In genomic region chr12:54128466-54128865, GRCh38 we compare ENCODE assay signal across 17 cellular contexts.
"Had no signal": no experiment of that assay in that cellular context is flagged by ENCODE, and none has a peak within 500 bp of the region (broad histone marks: within the 10 kb centered on the region; RNA-seq: fewer than 3 reads in every experiment).

No MANE protein-coding gene starts in this region.

- H3K4me3 ChIP-seq: body of pancreas, heart left ventricle, left lung, pancreas had no signal

- H3K9me3 Mint-ChIP-seq: activated naive CD8-positive, alpha-beta T cell treated with anti-CD3 and anti-CD28 coated beads, Interleukin-2, amount 50 U/mL, for 24 hours; activated T-helper 1 cell treated with anti-CD3 and anti-CD28 coated beads, Interleukin-12 subunit alpha, Interleukin-12 subunit beta, Interleukin-2, Interleukin-4 antibody, amounts not matched to agents 30 ng/mL and 10 ng/mL and 1 ng/mL, durations not matched to agents 14 hours and 24 hours and 36 hours; dendritic cell treated with granulocyte-macrophage colony-stimulating factor and Interleukin-4, amounts not matched to agents 40 ng/mL and 50 ng/mL, for 4 days; stimulated activated naive CD8-positive, alpha-beta T cell treated with anti-CD3 and anti-CD28 coated beads, Interleukin-15, Interleukin-2, amounts not matched to agents 100 ng/mL and 50 ng/mL, for 24 hours; WTC11 had no signal

- H3K27me3 ChIP-seq: pancreas had no signal

- H3K36me3 ChIP-seq: heart left ventricle, left lung, pancreas had no signal

- DNase-seq: activated CD4-positive, alpha-beta T cell treated with anti-CD3 and anti-CD28 coated beads for 48 hours; activated CD8-positive, alpha-beta memory T cell treated with anti-CD3 and anti-CD28 coated beads, Interleukin-2, amount 50 U/mL, for 48 hours; activated CD8-positive, alpha-beta T cell treated with anti-CD3 and anti-CD28 coated beads, Interleukin-2, amount 10 ng/mL, durations not matched to agents 7 days and 5 days; activated naive CD4-positive, alpha-beta T cell treated with Interleukin-2 at 50 U/mL for 16 hours; activated naive CD8-positive, alpha-beta T cell treated with anti-CD3 and anti-CD28 coated beads, Interleukin-2, amount 50 U/mL, for 24 hours; body of pancreas; cerebellar nuclear complex; foreskin melanocyte; heart left ventricle; left lung; pancreas; stimulated activated CD4-positive, alpha-beta T cell treated with anti-CD3 and anti-CD28 coated beads, Interleukin-4, amount 100 ng/mL, for 1 hour; T-helper 1 cell had no signal

- H3K27ac Mint-ChIP-seq: activated CD8-positive, alpha-beta T cell treated with anti-CD3 and anti-CD28 coated beads, Interleukin-2, amount 10 ng/mL, durations not matched to agents 7 days and 5 days; activated naive CD8-positive, alpha-beta T cell treated with anti-CD3 and anti-CD28 coated beads, Interleukin-2, amount 50 U/mL, for 24 hours; activated T-helper 1 cell treated with anti-CD3 and anti-CD28 coated beads, Interleukin-12 subunit alpha, Interleukin-12 subunit beta, Interleukin-2, Interleukin-4 antibody, amounts not matched to agents 30 ng/mL and 10 ng/mL and 1 ng/mL, durations not matched to agents 14 hours and 24 hours and 36 hours; dendritic cell treated with granulocyte-macrophage colony-stimulating factor and Interleukin-4, amounts not matched to agents 40 ng/mL and 50 ng/mL, for 4 days; WTC11 had no signal

- H3K36me3 Mint-ChIP-seq: WTC11 had no signal

- H3K27ac ChIP-seq: body of pancreas, heart left ventricle, left lung, pancreas had no signal

- ATAC-seq: activated CD8-positive, alpha-beta T cell treated with anti-CD3 and anti-CD28 coated beads, Interleukin-2, amount 10 ng/mL, durations not matched to agents 7 days and 5 days; activated naive CD8-positive, alpha-beta T cell treated with anti-CD3 and anti-CD28 coated beads, Interleukin-2, amount 50 U/mL, for 24 hours; body of pancreas; heart left ventricle; left lung; pancreas; WTC11 had no signal

- H3K9me3 ChIP-seq: body of pancreas, heart left ventricle, left lung, pancreas had no signal

- H3K4me3 Mint-ChIP-seq: activated CD8-positive, alpha-beta T cell treated with anti-CD3 and anti-CD28 coated beads, Interleukin-2, amount 10 ng/mL, durations not matched to agents 7 days and 5 days; activated naive CD8-positive, alpha-beta T cell treated with anti-CD3 and anti-CD28 coated beads, Interleukin-2, amount 50 U/mL, for 24 hours; activated T-helper 1 cell treated with anti-CD3 and anti-CD28 coated beads, Interleukin-12 subunit alpha, Interleukin-12 subunit beta, Interleukin-2, Interleukin-4 antibody, amounts not matched to agents 30 ng/mL and 10 ng/mL and 1 ng/mL, durations not matched to agents 14 hours and 24 hours and 36 hours; dendritic cell treated with granulocyte-macrophage colony-stimulating factor and Interleukin-4, amounts not matched to agents 40 ng/mL and 50 ng/mL, for 4 days; stimulated activated naive CD8-positive, alpha-beta T cell treated with anti-CD3 and anti-CD28 coated beads, Interleukin-15, Interleukin-2, amounts not matched to agents 100 ng/mL and 50 ng/mL, for 24 hours; WTC11 had no signal
